7 cellular contexts compared by ENCODE assay signal in genomic region chr4:22534374-22534773, GRCh38.
"Had no signal": no experiment of that assay in that cellular context is flagged by ENCODE, and none has a peak within 500 bp of the region (broad histone marks: within the 10 kb centered on the region; RNA-seq: fewer than 3 reads in every experiment).

No MANE protein-coding gene starts in this region.

- ATAC-seq: K562 had no signal

- H3K9ac ChIP-seq: KMS-11 had no signal

- H3K4me3 ChIP-seq: K562 had no signal

- FAIRE-seq: HTR-8/SVneo, K562 had no signal

- H3K4me2 ChIP-seq: KMS-11 had no signal

- H3K27ac ChIP-seq: HL-60, KMS-11 had no signal

- DNase-seq: IMR-90, KBM-7, KG1 had no signal
